In genomic region chr19:45876411-45877197, GRCh38 we compare ENCODE assay signal across 1 cellular context.
A peak's percentile ranks its signal among the peaks of the same experiment; 100 is the strongest.
TF ChIP-seq lines count a peak whose summit lies in the region.

No MANE protein-coding gene starts in this region.

TF ChIP-seq in K562, 482 proteins besides CTCF, POLR2A, EP300 and RAD21 (continued from another document and continues in another):
- TF ChIP-seq NEUROD1 (IDR thresholded peaks at IDR 0.05; ENCODE audit: borderline replicate concordance, low read depth, low read length, partially characterized antibody), result no peak
- TF ChIP-seq MLLT1 (IDR thresholded peaks at IDR 0.05), result peak; percentile 9 to 51; a peak in 1 of 4 replicates
- 0 out of 2 replicates have a peak, but pooled peaks have one; percentile 61 for TF ChIP-seq SMAD4 (CRISPR knock-in tag; conservative IDR thresholded peaks at IDR 0.05)
- TF ChIP-seq, protein P1, sequence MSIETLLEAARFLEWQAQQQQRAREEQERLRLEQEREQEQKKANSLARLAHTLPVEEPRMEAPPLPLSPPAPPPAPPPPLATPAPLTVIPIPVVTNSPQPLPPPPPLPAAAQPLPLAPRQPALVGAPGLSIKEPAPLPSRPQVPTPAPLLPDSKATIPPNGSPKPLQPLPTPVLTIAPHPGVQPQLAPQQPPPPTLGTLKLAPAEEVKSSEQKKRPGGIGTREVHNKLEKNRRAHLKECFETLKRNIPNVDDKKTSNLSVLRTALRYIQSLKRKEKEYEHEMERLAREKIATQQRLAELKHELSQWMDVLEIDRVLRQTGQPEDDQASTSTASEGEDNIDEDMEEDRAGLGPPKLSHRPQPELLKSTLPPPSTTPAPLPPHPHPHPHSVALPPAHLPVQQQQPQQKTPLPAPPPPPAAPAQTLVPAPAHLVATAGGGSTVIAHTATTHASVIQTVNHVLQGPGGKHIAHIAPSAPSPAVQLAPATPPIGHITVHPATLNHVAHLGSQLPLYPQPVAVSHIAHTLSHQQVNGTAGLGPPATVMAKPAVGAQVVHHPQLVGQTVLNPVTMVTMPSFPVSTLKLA (conservative IDR thresholded peaks at IDR 0.05), result peak; percentile 50 to 67; a peak in 3 of 4 replicates
- no peak for TF ChIP-seq SPI1 (IDR thresholded peaks at IDR 0.05; ENCODE audit: borderline replicate concordance, low read depth, low read length)
- TF ChIP-seq TEAD4 (IDR thresholded peaks at IDR 0.05; ENCODE audit: low read length), result no peak; the same call in 1 of the 2 replicates
- no peak for TF ChIP-seq TEAD4 (CRISPR knock-in tag; IDR thresholded peaks at IDR 0.05; ENCODE audit: borderline replicate concordance)
- TF ChIP-seq TSC22D4 (tag; IDR thresholded peaks at IDR 0.05), result no peak
- TF ChIP-seq MECOM (CRISPR knock-in tag; IDR thresholded peaks at IDR 0.05), result no peak
- TF ChIP-seq CLOCK (CRISPR knock-in tag; IDR thresholded peaks at IDR 0.05; ENCODE audit: borderline replicate concordance), result no peak
- TF ChIP-seq THRA (IDR thresholded peaks at IDR 0.05), result no peak
- no peak for TF ChIP-seq STAT6 (CRISPR knock-in tag; IDR thresholded peaks at IDR 0.05)
- no peak for TF ChIP-seq ELF1 (tag; IDR thresholded peaks at IDR 0.05)
- TF ChIP-seq HINFP (tag; conservative IDR thresholded peaks at IDR 0.05; ENCODE audit: low read depth), result no peak
- TF ChIP-seq, protein P2, sequence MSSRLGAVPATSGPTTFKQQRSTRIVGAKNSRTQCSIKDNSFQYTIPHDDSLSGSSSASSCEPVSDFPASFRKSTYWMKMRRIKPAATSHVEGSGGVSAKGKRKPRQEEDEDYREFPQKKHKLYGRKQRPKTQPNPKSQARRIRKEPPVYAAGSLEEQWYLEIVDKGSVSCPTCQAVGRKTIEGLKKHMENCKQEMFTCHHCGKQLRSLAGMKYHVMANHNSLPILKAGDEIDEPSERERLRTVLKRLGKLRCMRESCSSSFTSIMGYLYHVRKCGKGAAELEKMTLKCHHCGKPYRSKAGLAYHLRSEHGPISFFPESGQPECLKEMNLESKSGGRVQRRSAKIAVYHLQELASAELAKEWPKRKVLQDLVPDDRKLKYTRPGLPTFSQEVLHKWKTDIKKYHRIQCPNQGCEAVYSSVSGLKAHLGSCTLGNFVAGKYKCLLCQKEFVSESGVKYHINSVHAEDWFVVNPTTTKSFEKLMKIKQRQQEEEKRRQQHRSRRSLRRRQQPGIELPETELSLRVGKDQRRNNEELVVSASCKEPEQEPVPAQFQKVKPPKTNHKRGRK (tag; IDR thresholded peaks at IDR 0.05), result no peak
- TF ChIP-seq RBM34 (IDR thresholded peaks at IDR 0.05; ENCODE audit: borderline replicate concordance, insufficient read depth, low read length), result no peak
- TF ChIP-seq HNRNPUL1 (IDR thresholded peaks at IDR 0.05; ENCODE audit: low read length), result no peak
- peak; percentile 38 for TF ChIP-seq RBBP5 (IDR thresholded peaks at IDR 0.05; ENCODE audit: borderline replicate concordance, insufficient read depth, low read length, poor library complexity, severe bottlenecking)
- TF ChIP-seq NKRF (IDR thresholded peaks at IDR 0.05; ENCODE audit: borderline replicate concordance), result peak; percentile 52
- TF ChIP-seq NBN (IDR thresholded peaks at IDR 0.05; ENCODE audit: low read depth), result peak; percentile 66; the same call in 1 of the 2 replicates
- peak; percentile 80; the same call in 1 of the 2 replicates for TF ChIP-seq EP400 (IDR thresholded peaks at IDR 0.05)
- peak; percentile 28; the same call in 1 of the 2 replicates for TF ChIP-seq ZNF407 (IDR thresholded peaks at IDR 0.05; ENCODE audit: low read depth)
- TF ChIP-seq HDAC8 (tag; IDR thresholded peaks at IDR 0.05), result no peak
- peak; percentile 81 for TF ChIP-seq EGR1 (conservative IDR thresholded peaks at IDR 0.05)
- no peak for TF ChIP-seq SNRNP70 (optimal IDR thresholded peaks at IDR 0.05; ENCODE audit: low read depth, low read length)
- TF ChIP-seq, protein P3, sequence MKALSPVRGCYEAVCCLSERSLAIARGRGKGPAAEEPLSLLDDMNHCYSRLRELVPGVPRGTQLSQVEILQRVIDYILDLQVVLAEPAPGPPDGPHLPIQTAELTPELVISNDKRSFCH (CRISPR knock-in tag; IDR thresholded peaks at IDR 0.05), result no peak
- TF ChIP-seq, protein P3 (tag; IDR thresholded peaks at IDR 0.05), result 0 out of 2 replicates have a peak, but pooled peaks have one; percentile 48
- TF ChIP-seq BRD9 (IDR thresholded peaks at IDR 0.05; ENCODE audit: low read depth, partially characterized antibody), result peak; percentile 76
- TF ChIP-seq HDGF (IDR thresholded peaks at IDR 0.05), result peak; percentile 86; the same call in 1 of the 2 replicates
- TF ChIP-seq HMGN3 (IDR thresholded peaks at IDR 0.05; ENCODE audit: borderline replicate concordance, extremely low read depth, insufficient read length, low read depth, low read length), result peak; percentile 51
